25 cellular contexts compared by ENCODE assay signal in the genomic region with DNA sequence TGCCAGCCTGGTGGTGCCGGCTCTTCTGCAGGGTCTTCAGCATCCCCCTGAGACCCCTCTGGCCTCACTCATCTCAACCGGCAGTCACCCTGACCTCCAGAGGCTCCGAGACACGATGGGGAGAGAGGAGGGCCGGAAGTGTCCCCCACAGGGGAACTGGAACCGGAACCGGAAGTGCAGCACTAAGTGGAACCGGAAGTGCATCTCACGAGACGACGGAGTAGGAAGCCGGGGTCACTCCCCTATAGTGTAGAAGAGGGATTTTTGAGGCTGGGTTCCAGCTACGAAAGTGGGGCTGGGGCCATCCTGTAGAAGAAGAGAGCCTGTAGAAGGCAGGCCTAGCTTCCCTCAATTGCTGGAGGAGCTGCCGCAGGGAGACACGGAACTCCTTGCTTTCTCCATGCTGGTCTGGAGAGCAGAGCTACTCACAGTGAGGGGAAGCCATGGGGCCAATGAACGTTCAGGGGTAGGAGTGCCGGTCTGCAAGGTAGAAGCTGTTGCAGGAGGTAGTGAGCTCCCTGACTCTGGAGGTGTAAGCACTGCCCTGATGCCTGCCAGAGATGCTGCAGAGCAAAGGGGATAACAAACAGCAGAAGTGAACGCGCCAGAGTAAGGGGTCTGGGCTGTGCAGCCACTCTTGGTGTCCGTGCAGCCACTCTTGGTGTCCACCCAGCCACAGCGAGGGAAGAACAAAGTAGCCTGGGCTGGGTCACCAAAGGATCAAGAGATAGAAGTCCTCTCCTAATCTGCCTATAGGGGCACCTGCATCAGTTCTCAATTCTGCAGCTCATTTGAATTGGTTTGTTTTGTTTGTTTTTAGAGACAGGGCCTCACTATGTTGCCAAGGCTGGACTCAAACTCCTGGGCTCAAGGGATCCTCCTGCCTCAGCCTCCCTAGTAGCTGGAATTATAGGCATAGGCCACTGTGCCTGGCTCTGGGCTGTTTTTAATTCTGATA. TPM values are rescaled to one million over a fixed set of nuclear protein-coding genes. Genes with fewer than 3 reads are reported as not detected.
A peak's percentile ranks its signal among the peaks of the same experiment; 100 is the strongest.
DNase-seq lines count a peak whose midpoint lies in the region; ATAC-seq and TF ChIP-seq lines count a peak whose summit lies in the region.
"Had no signal": no experiment of that assay in that cellular context is flagged by ENCODE, and none has a peak within 500 bp of the region (broad histone marks: within the 10 kb centered on the region; RNA-seq: fewer than 3 reads in every experiment).

No MANE protein-coding gene starts in this region.

- TF ChIP-seq CTCF in A673 (conservative IDR thresholded peaks at IDR 0.05; ENCODE audit: low read depth, low read length) (no peak), OCI-LY1 (IDR thresholded peaks at IDR 0.05; ENCODE audit: low read length) (no peak), esophagus muscularis mucosa (IDR thresholded peaks at IDR 0.05) (no peak)

- no peaks in the 10 kb centered on the region for H3K9me3 ChIP-seq in A673 (ENCODE audit: low read depth, low read length, poor library complexity, severe bottlenecking)
- H3K9me3 ChIP-seq in OCI-LY1 (ENCODE audit: low read length): peaks cover 15% of the 10 kb centered on the region; the same call in 1 of the 2 replicates
- no peaks in the 10 kb centered on the region for H3K9me3 ChIP-seq in esophagus muscularis mucosa
- H3K9me3 ChIP-seq: breast epithelium, ovary, upper lobe of right lung had no signal

- no peaks in the 10 kb centered on the region for H3K9me2 ChIP-seq in OCI-LY1 (ENCODE audit: low read depth, low read length)

- ATAC-seq in HG02642 (IDR thresholded peaks at IDR 0.05; ENCODE audit: poor library complexity, unreplicated experiment): no peak
- ATAC-seq: activated T-cell treated with anti-CD3 and anti-CD28 coated beads, Interleukin-2, amount 50 U/mL, for 4 hours; upper lobe of right lung had no signal

- H3K4me3 ChIP-seq in A673 (ENCODE audit: low read depth, low read length, poor library complexity, severe bottlenecking) (no peak overlapping the region), OCI-LY1 (ENCODE audit: low read depth, low read length, poor library complexity, severe bottlenecking) (peak overlapping the region; percentile 27), esophagus muscularis mucosa (no peak overlapping the region)
- H3K4me3 ChIP-seq: breast epithelium, lung, ovary, skin epidermis, upper lobe of right lung had no signal

- no peaks in the 10 kb centered on the region for H3K36me3 ChIP-seq in A673 (ENCODE audit: insufficient read depth, low read length, poor library complexity, severe bottlenecking)
- peaks cover 5% of the 10 kb centered on the region; the same call in 1 of the 2 replicates for H3K36me3 ChIP-seq in OCI-LY1 (ENCODE audit: insufficient read depth, low read length)
- no peaks in the 10 kb centered on the region for H3K36me3 ChIP-seq in esophagus muscularis mucosa
- H3K36me3 ChIP-seq: breast epithelium, ovary, upper lobe of right lung had no signal

- no peaks in the 10 kb centered on the region for H4K20me1 ChIP-seq in OCI-LY1 (ENCODE audit: insufficient read depth, low read length)

- H3F3A ChIP-seq in OCI-LY1 (ENCODE audit: insufficient read depth, low read length): no peaks in the 10 kb centered on the region

- CTCF ChIA-PET in A673 (lab: Charles Lee): no interaction called here

- H3K27me3 ChIP-seq in A673 (replicated peaks; ENCODE audit: insufficient read depth, low read depth, low read length, poor library complexity) (no peaks in the 10 kb centered on the region), OCI-LY1 (ENCODE audit: insufficient read depth, low read length) (peaks cover 6% of the 10 kb centered on the region; the same call in 1 of the 2 replicates), esophagus muscularis mucosa (no peaks in the 10 kb centered on the region)
- H3K27me3 ChIP-seq: breast epithelium, ovary, upper lobe of right lung had no signal

- POLR2A ChIA-PET in A673 (lab: Charles Lee; ENCODE audit: low non-redundant PET): no interaction called here

- TF ChIP-seq EP300 in esophagus muscularis mucosa (IDR thresholded peaks at IDR 0.05): no peak

- H2AFZ ChIP-seq in OCI-LY1 (ENCODE audit: low read length): peak overlapping the region; percentile 78

- peak; percentile 71 for DNase-seq in A673 (ENCODE audit: low spot score)
- peak; percentile 9 for DNase-seq in CD1c-positive myeloid dendritic cell (ENCODE audit: extremely low spot score)
- DNase-seq in esophagus muscularis mucosa (ENCODE audit: extremely low spot score): no peak
- no peak for DNase-seq in NCI-H510A treated with DMSO at 0.1 percent for 48 hours (lab: John Stamatoyannopoulos, UW)
- DNase-seq in activated CD4-positive, alpha-beta T cell treated with anti-CD3 and anti-CD28 coated beads for 4 hours: no peak
- DNase-seq: activated CD4-positive, alpha-beta T cell treated with anti-CD3 and anti-CD28 coated beads for 1 hour; activated naive CD4-positive, alpha-beta T cell; activated T-cell treated with anti-CD3 and anti-CD28 coated beads, Interleukin-2, amount 50 U/mL, for 4 hours; amniotic stem cell; effector memory CD4-positive, alpha-beta T cell; erythroblast; foreskin fibroblast; Kasumi-1; NCI-H1048; NCI-H1694; nephron progenitor cell; ovary; stimulated activated CD4-positive, alpha-beta T cell treated with anti-CD3 and anti-CD28 coated beads, Interleukin-1b, Interleukin-23, amount 100 ng/mL, for 48 hours; upper lobe of right lung had no signal

- no peak overlapping the region for H3K4me2 ChIP-seq in OCI-LY1 (ENCODE audit: low read length)

- BruUV-seq in A673 (replicated peaks; lab: Mats Ljungman, UMichigan): no TSS peak

- no peak overlapping the region for H3K9ac ChIP-seq in OCI-LY1 (ENCODE audit: low read length)

- no peak overlapping the region for H3K27ac ChIP-seq in A673 (ENCODE audit: low read depth, low read length, poor library complexity, severe bottlenecking)
- no peak overlapping the region for H3K27ac ChIP-seq in OCI-LY1 (ENCODE audit: low read depth, low read length, poor library complexity, severe bottlenecking)
- H3K27ac ChIP-seq in esophagus muscularis mucosa (replicated peaks in 1 of 4): peak overlapping the region; percentile 44 to 72 (median 66)
- H3K27ac ChIP-seq: breast epithelium, C4-2B, ovary, skin epidermis, upper lobe of right lung had no signal

- TF ChIP-seq POLR2A in esophagus muscularis mucosa (IDR thresholded peaks at IDR 0.05; ENCODE audit: low read depth): no peak

- intact Hi-C loops in A673 (cut with micrococcal nuclease; ENCODE audit: unreplicated experiment): no loop called here
- intact Hi-C loops in esophagus muscularis mucosa (cut with DNase I): no loop called here

- H3K4me1 ChIP-seq in A673 (ENCODE audit: insufficient read depth, low read length, poor library complexity, severe bottlenecking) (peaks cover 16% of the 10 kb centered on the region), OCI-LY1 (ENCODE audit: insufficient read depth, low read length, severe bottlenecking) (peaks cover 5% of the 10 kb centered on the region), esophagus muscularis mucosa (peaks cover 0 to 88% (median 41%) of the 10 kb centered on the region in 4 donors)
- H3K4me1 ChIP-seq: breast epithelium, upper lobe of right lung had no signal

- WGBS in esophagus muscularis mucosa: 88% methylated on average over 20 of the region's 21 CpGs

- no peaks in the 10 kb centered on the region for H3K79me2 ChIP-seq in OCI-LY1 (ENCODE audit: insufficient read depth, low read length)

RNA-seq across cellular contexts. Expression of gene SCUBE1, which starts 21.9 kb away (rescaled TPM):
- total RNA-seq in A673 (2021): 0.24 and 0.42 TPM in 2 replicates
- total RNA-seq in esophagus muscularis mucosa: 100 to 1,000 TPM in 1 of 4 donors, 10 to 100 TPM in 3; 33.3 to 109 (median 66.3) TPM

Comparison
In these comparisons a context has a peak if more than half of its experiments do, and no peak if none do; other contexts are left out.
1. DNase-seq: peak in A673 (single experiment) and CD1c-positive myeloid dendritic cell (single experiment); none in esophagus muscularis mucosa (single experiment), NCI-H510A treated with DMSO at 0.1 percent for 48 hours (single experiment) and activated CD4-positive, alpha-beta T cell treated with anti-CD3 and anti-CD28 coated beads for 4 hours (0 of 2).
2. H3K27ac ChIP-seq: peak in esophagus muscularis mucosa (4 of 4); none in A673 (single experiment) and OCI-LY1 (single experiment).
3. RNA of gene SCUBE1, which starts 21.9 kb away (total RNA-seq): 33.3 to 109 TPM in esophagus muscularis mucosa; 0.24 to 0.42 TPM in A673; every median in the first group is over 10 times any median in the second.